ENCODE assay signal across 2 cellular contexts in the genomic region with DNA sequence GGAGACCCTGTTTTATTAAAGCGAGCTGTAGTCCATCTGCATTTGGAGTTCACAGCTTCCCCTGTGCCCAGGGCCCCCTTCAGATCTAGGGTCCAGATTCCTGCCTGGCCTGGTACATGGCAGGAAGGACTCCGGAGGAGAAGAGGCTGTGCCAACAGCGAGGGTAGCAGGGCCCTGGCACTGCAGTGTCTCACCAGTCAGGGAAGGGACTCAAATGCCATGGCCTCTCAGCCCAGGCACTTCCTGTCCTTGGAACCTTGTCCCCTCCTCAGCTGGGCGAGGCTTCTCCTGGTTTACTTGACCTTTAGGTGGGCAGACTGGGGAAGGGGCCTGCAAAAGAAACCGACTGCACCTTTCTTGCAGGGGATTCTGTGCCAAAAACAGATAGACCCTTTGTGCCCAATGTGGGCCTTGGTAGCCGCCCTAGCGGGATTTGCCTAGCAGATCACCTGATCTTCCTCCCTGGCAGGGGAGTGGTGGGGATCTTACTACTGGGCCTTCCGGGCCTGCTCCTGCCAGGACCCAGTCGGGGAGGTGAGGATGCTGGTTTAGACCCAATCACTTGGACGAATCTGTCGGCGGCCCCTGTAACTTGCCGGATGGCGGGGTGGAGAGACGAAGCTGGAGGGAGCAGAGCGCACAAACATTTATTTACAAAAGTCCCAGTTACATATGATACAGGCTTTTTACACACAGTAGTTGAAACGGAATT.
TF ChIP-seq lines count a peak whose summit lies in the region.

No MANE protein-coding gene starts in this region.

TF ChIP-seq in HepG2, 621 proteins besides CTCF, POLR2A, EP300 and RAD21:
- peak; percentile 11 for TF ChIP-seq RBM22 (optimal IDR thresholded peaks at IDR 0.05; ENCODE audit: low read length)
- no peak for TF ChIP-seq RFX1 (IDR thresholded peaks at IDR 0.05)
- TF ChIP-seq MAFG (CRISPR knock-in tag; IDR thresholded peaks at IDR 0.05), result no peak
- TF ChIP-seq BRD4 (CRISPR knock-in tag; IDR thresholded peaks at IDR 0.05), result no peak
- no peak for TF ChIP-seq HDAC2 (CRISPR knock-in tag; IDR thresholded peaks at IDR 0.05)
- TF ChIP-seq POLR2AphosphoS2 (IDR thresholded peaks at IDR 0.05; ENCODE audit: low read depth, low read length), result no peak
- TF ChIP-seq, protein P1, sequence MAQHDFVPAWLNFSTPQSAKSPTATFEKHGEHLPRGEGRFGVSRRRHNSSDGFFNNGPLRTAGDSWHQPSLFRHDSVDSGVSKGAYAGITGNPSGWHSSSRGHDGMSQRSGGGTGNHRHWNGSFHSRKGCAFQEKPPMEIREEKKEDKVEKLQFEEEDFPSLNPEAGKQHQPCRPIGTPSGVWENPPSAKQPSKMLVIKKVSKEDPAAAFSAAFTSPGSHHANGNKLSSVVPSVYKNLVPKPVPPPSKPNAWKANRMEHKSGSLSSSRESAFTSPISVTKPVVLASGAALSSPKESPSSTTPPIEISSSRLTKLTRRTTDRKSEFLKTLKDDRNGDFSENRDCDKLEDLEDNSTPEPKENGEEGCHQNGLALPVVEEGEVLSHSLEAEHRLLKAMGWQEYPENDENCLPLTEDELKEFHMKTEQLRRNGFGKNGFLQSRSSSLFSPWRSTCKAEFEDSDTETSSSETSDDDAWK (CRISPR knock-in tag; IDR thresholded peaks at IDR 0.05), result no peak

TF ChIP-seq in K562, 482 proteins besides CTCF, POLR2A, EP300 and RAD21:
- TF ChIP-seq STAT5A (IDR thresholded peaks at IDR 0.05; ENCODE audit: borderline replicate concordance, low read length), result no peak
- TF ChIP-seq, protein P2, sequence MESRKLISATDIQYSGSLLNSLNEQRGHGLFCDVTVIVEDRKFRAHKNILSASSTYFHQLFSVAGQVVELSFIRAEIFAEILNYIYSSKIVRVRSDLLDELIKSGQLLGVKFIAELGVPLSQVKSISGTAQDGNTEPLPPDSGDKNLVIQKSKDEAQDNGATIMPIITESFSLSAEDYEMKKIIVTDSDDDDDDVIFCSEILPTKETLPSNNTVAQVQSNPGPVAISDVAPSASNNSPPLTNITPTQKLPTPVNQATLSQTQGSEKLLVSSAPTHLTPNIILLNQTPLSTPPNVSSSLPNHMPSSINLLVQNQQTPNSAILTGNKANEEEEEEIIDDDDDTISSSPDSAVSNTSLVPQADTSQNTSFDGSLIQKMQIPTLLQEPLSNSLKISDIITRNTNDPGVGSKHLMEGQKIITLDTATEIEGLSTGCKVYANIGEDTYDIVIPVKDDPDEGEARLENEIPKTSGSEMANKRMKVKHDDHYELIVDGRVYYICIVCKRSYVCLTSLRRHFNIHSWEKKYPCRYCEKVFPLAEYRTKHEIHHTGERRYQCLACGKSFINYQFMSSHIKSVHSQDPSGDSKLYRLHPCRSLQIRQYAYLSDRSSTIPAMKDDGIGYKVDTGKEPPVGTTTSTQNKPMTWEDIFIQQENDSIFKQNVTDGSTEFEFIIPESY (CRISPR knock-in tag; IDR thresholded peaks at IDR 0.05), result peak; percentile 39
